In the genomic region with DNA sequence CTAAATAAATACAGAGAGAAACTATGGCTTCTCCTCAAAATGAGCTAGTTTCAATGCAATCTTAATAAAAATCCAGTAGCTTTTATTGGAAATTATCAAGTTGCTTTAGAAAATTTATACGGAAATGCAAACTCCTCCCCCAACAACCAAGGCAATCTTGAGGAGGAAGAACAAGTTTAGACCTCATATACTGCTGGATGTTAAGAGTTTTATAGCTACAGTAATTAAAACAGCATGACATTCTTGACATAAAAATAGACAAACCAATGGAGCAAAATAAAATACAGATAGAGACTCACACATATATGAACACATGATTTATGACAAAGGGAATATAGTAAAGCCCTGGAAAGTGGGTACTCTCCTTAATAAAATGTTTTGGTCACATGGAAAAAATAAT, we compare ENCODE assay signal across 26 cellular contexts.
DNase-seq lines count a peak whose midpoint lies in the region; ATAC-seq and TF ChIP-seq lines count a peak whose summit lies in the region.
"Had no signal": no experiment of that assay in that cellular context is flagged by ENCODE, and none has a peak within 500 bp of the region (broad histone marks: within the 10 kb centered on the region; RNA-seq: fewer than 3 reads in every experiment).

No MANE protein-coding gene starts in this region.

- H3K36me3 ChIP-seq in mucosa of descending colon (ENCODE audit: low read depth), result no peaks in the 10 kb centered on the region
- H3K36me3 ChIP-seq: BE2C; BLaER1; BLaER1 treated with 17β-estradiol and CSF1 and Interleukin-3, amounts not matched to agents 10 nM and 100 nM had no signal

- no peaks in the 10 kb centered on the region for H3K9me3 ChIP-seq in mucosa of descending colon
- H3K9me3 ChIP-seq: BE2C had no signal

- intact Hi-C loops in left colon (cut with DNase I, micrococcal nuclease), result no loop called here
- intact Hi-C loops in mucosa of descending colon (cut with DNase I, micrococcal nuclease), result no loop called here

- DNase-seq in left colon, result no peak
- DNase-seq in mucosa of descending colon, result no peak
- DNase-seq in activated CD8-positive, alpha-beta memory T cell treated with anti-CD3 and anti-CD28 coated beads, Interleukin-2, amount 50 U/mL, for 4 hours, result no peak
- DNase-seq: 8988T; ACHN; AML-193; BE2C; C1 segment of cervical spinal cord; Caco-2; Calu3; CD4-positive, alpha-beta memory T cell; CD4-positive, alpha-beta T cell; CD4-positive, CD25-positive, alpha-beta regulatory T cell; CD8-positive, alpha-beta memory T cell; CD8-positive, alpha-beta T cell; COR-L47; DMS 273 treated with DMSO at 0.1 percent for 48 hours; DMS153; DMS79; DMS79 treated with DMSO at 0.1 percent for 48 hours; DND-41; EL had no signal

- H3K4me1 ChIP-seq in mucosa of descending colon (ENCODE audit: low read depth), result no peaks in the 10 kb centered on the region
- H3K4me1 ChIP-seq: A549; BE2C; BLaER1; BLaER1 treated with 17β-estradiol and CSF1 and Interleukin-3, amounts not matched to agents 10 nM and 100 nM; Caco-2 had no signal

- no peak overlapping the region for H3K4me3 ChIP-seq in mucosa of descending colon
- H3K4me3 ChIP-seq: A549; BLaER1; BLaER1 treated with 17β-estradiol and CSF1 and Interleukin-3, amounts not matched to agents 10 nM and 100 nM had no signal

- TF ChIP-seq CTCF in mucosa of descending colon (IDR thresholded peaks at IDR 0.05), result no peak

- ATAC-seq in left colon, result peak; percentile 83
- peak; percentile 53 for ATAC-seq in mucosa of descending colon
- no peak for ATAC-seq in HG03025 (IDR thresholded peaks at IDR 0.05; ENCODE audit: low FRiP score, unreplicated experiment)
- ATAC-seq: A549; CD8-positive, alpha-beta T cell had no signal
